In genomic region chr15:59339252-59339672, GRCh38 we compare ENCODE assay signal across 18 cellular contexts. TPM values are rescaled to one million over a fixed set of nuclear protein-coding genes. Genes with fewer than 3 reads are reported as not detected.
DNase-seq lines count a peak whose midpoint lies in the region; ATAC-seq, FAIRE-seq and TF ChIP-seq lines count a peak whose summit lies in the region.
"Had no signal": no experiment of that assay in that cellular context is flagged by ENCODE, and none has a peak within 500 bp of the region (broad histone marks: within the 10 kb centered on the region; RNA-seq: fewer than 3 reads in every experiment).

No MANE protein-coding gene starts in this region.

- no peak overlapping the region for H3K9ac ChIP-seq in astrocyte (ENCODE audit: low read length)

- ATAC-seq in T-helper 17 cell: no peak
- ATAC-seq: naive thymus-derived CD8-positive, alpha-beta T cell had no signal

- H3K36me3 Mint-ChIP-seq in astrocyte (ENCODE audit: low read depth, unreplicated experiment): peaks cover 15% of the 10 kb centered on the region
- peaks cover 3% of the 10 kb centered on the region for H3K36me3 Mint-ChIP-seq in neural crest cell (ENCODE audit: low read depth)
- peaks cover 4% of the 10 kb centered on the region for H3K36me3 Mint-ChIP-seq in T-helper 17 cell (ENCODE audit: low read depth)

- no peaks in the 10 kb centered on the region for H3K9me3 ChIP-seq in astrocyte (ENCODE audit: insufficient read depth, low read depth, low read length)
- no peaks in the 10 kb centered on the region for H3K9me3 ChIP-seq in T-helper 17 cell (ENCODE audit: control insufficient read depth, low read length, poor library complexity, severe bottlenecking)
- H3K9me3 ChIP-seq: right atrium auricular region had no signal

- peak; percentile 68 for DNase-seq in GM03348 (ENCODE audit: low spot score)
- peak; percentile 75 for DNase-seq in astrocyte (ENCODE audit: low read depth)
- peak; percentile 83 for DNase-seq in fibroblast of peridontal ligament (ENCODE audit: extremely low read depth)
- no peak for DNase-seq in neural crest cell (ENCODE audit: low read depth, low spot score)
- DNase-seq in NCI-H2227 treated with DMSO at 0.1 percent for 48 hours (lab: John Stamatoyannopoulos, UW): no peak
- DNase-seq in stimulated activated CD4-positive, alpha-beta T cell treated with anti-CD3 and anti-CD28 coated beads, Interleukin-2, amount 100 ng/mL, for 48 hours: no peak
- DNase-seq in HTR-8/SVneo (ENCODE audit: insufficient read length, low spot score): no peak
- DNase-seq in T-helper 17 cell: no peak
- DNase-seq: BE2C; DMS 273 treated with DMSO at 0.1 percent for 48 hours; Karpas-422; naive thymus-derived CD8-positive, alpha-beta T cell; NCI-H1436 treated with DMSO at 0.1 percent for 48 hours; OCI-M1 had no signal

- H3K4me1 Mint-ChIP-seq in astrocyte (ENCODE audit: low read depth, unreplicated experiment): peaks cover 20% of the 10 kb centered on the region
- H3K4me1 Mint-ChIP-seq in neural crest cell: peaks cover 6% of the 10 kb centered on the region
- H3K4me1 Mint-ChIP-seq in T-helper 17 cell: no peaks in the 10 kb centered on the region
- H3K4me1 Mint-ChIP-seq: central memory CD8-positive, alpha-beta T cell had no signal

- no peak overlapping the region for H3K4me2 ChIP-seq in astrocyte (ENCODE audit: low read length)

- H3K9me3 Mint-ChIP-seq in astrocyte (ENCODE audit: unreplicated experiment) (peaks cover 7% of the 10 kb centered on the region), neural crest cell (peaks cover 3% of the 10 kb centered on the region)
- H3K9me3 Mint-ChIP-seq: central memory CD8-positive, alpha-beta T cell had no signal

- peak overlapping the region; percentile 9 for H3K27ac Mint-ChIP-seq in astrocyte (ENCODE audit: unreplicated experiment)
- peak overlapping the region; percentile 32 for H3K27ac Mint-ChIP-seq in neural crest cell (ENCODE audit: unreplicated experiment)
- H3K27ac Mint-ChIP-seq in T-helper 17 cell: no peak overlapping the region
- H3K27ac Mint-ChIP-seq: activated naive CD8-positive, alpha-beta T cell; naive thymus-derived CD8-positive, alpha-beta T cell had no signal

- H3K4me3 Mint-ChIP-seq in astrocyte (ENCODE audit: unreplicated experiment) (no peak overlapping the region), neural crest cell (no peak overlapping the region), T-helper 17 cell (no peak overlapping the region)
- H3K4me3 Mint-ChIP-seq: activated naive CD8-positive, alpha-beta T cell; central memory CD8-positive, alpha-beta T cell; naive thymus-derived CD8-positive, alpha-beta T cell had no signal

- TF ChIP-seq CTCF in astrocyte (IDR thresholded peaks at IDR 0.05; ENCODE audit: insufficient read depth, low read depth, low read length): no peak
- TF ChIP-seq CTCF in neural crest cell (conservative IDR thresholded peaks at IDR 0.05): no peak

- no peaks in the 10 kb centered on the region for H3K27me3 ChIP-seq in astrocyte (ENCODE audit: insufficient read depth, low read length)
- H3K27me3 ChIP-seq: BE2C, right atrium auricular region had no signal

- H3K79me2 ChIP-seq in astrocyte (ENCODE audit: insufficient read depth, low read length): peaks cover 92% of the 10 kb centered on the region

- peaks cover 4% of the 10 kb centered on the region for H3K4me1 ChIP-seq in astrocyte (ENCODE audit: insufficient read depth, low read length)
- H3K4me1 ChIP-seq: BE2C, right atrium auricular region had no signal

- peak overlapping the region; percentile 24 for H3K27ac ChIP-seq in astrocyte (ENCODE audit: low read depth, low read length)
- H3K27ac ChIP-seq: right atrium auricular region had no signal

- no peak overlapping the region for H2AFZ ChIP-seq in astrocyte (ENCODE audit: low read depth, low read length)

- H3K4me3 ChIP-seq in astrocyte (ENCODE audit: insufficient read depth, low read depth, low read length): no peak overlapping the region
- H3K4me3 ChIP-seq: right atrium auricular region had no signal

- H3K27me3 Mint-ChIP-seq in astrocyte (ENCODE audit: low read depth, unreplicated experiment) (no peaks in the 10 kb centered on the region), neural crest cell (ENCODE audit: low read depth) (no peaks in the 10 kb centered on the region), T-helper 17 cell (peaks cover 6% of the 10 kb centered on the region)

- H4K20me1 ChIP-seq in astrocyte (ENCODE audit: insufficient read depth, low read length): peaks cover 40% of the 10 kb centered on the region

- no peaks in the 10 kb centered on the region for H3K36me3 ChIP-seq in astrocyte (ENCODE audit: insufficient read depth, low read length)
- H3K36me3 ChIP-seq: BE2C, right atrium auricular region had no signal

- FAIRE-seq in astrocyte (lab: Jason Lieb, UNC) (peak; percentile 58), HTR-8/SVneo (lab: Jason Lieb, UNC) (no peak)
- FAIRE-seq: endothelial cell of umbilical vein had no signal

RNA-seq across cellular contexts. Expression of gene MYO1E, which starts 33.4 kb away (rescaled TPM):
- total RNA-seq in astrocyte (227 and 244 TPM in 2 replicates), neural crest cell (26.1 and 34.5 TPM in 2 replicates), T-helper 17 cell (1 to 10 TPM; 4.0 to 4.1 TPM)

Comparison
In these comparisons a context has a peak if more than half of its experiments do, and no peak if none do; other contexts are left out.
1. DNase-seq: peak in GM03348 (single experiment), astrocyte (single experiment) and fibroblast of peridontal ligament (single experiment); none in neural crest cell (single experiment), NCI-H2227 treated with DMSO at 0.1 percent for 48 hours (single experiment), stimulated activated CD4-positive, alpha-beta T cell treated with anti-CD3 and anti-CD28 coated beads, Interleukin-2, amount 100 ng/mL, for 48 hours (0 of 2), HTR-8/SVneo (single experiment) and T-helper 17 cell (0 of 3).